Comparison of ENCODE assay signal across 15 cellular contexts in the genomic region with DNA sequence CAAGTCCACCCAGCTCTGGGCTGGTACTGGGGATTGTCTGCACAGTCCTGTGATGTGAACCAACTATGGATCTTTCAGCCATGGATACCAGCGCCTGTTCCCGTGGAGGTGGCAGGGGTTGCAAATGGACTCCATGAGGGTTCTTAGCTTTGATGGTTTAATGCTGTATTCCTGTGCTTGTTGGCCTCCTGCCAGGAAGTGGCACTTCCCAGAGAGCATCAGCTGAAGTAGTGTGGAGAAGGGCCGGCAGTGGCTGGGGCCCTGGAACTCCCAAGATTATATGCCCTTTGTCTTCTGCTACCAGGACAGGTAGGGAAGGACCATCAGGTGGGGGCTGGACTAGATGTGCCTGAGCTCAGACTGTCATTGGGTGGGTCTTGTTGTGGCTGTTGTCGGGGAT.
DNase-seq lines count a peak whose midpoint lies in the region; ATAC-seq and TF ChIP-seq lines count a peak whose summit lies in the region.
"Had no signal": no experiment of that assay in that cellular context is flagged by ENCODE, and none has a peak within 500 bp of the region (broad histone marks: within the 10 kb centered on the region; RNA-seq: fewer than 3 reads in every experiment).

No MANE protein-coding gene starts in this region.

- TF ChIP-seq CTCF in hepatocyte (IDR thresholded peaks at IDR 0.05; ENCODE audit: poor library complexity) (no peak), upper lobe of right lung (IDR thresholded peaks at IDR 0.05) (no peak)

- ATAC-seq in upper lobe of right lung (no peak), GM18861 (IDR thresholded peaks at IDR 0.05; ENCODE audit: unreplicated experiment) (no peak)
- ATAC-seq: GM23338 had no signal

- H2AFZ ChIP-seq in hepatocyte, result no peak overlapping the region
- H2AFZ ChIP-seq: GM23338 had no signal

- 95% methylated on average over 4 of the region's 4 CpGs for WGBS in hepatocyte (ENCODE audit: low lambda C conversion rate, missing lambda C conversion rate)

- intact Hi-C loops in upper lobe of right lung (cut with DNase I), result no loop called here

- H3K9me3 ChIP-seq in MG63 (no peaks in the 10 kb centered on the region), hepatocyte (ENCODE audit: low read depth) (no peaks in the 10 kb centered on the region), upper lobe of right lung (no peaks in the 10 kb centered on the region)

- H3K27me3 ChIP-seq in MG63 (no peaks in the 10 kb centered on the region; the same call in 1 of the 2 replicates), hepatocyte (no peaks in the 10 kb centered on the region), upper lobe of right lung (no peaks in the 10 kb centered on the region)
- H3K27me3 ChIP-seq: BLaER1 treated with 17β-estradiol and CSF1 and Interleukin-3, amounts not matched to agents 10 nM and 100 nM had no signal

- H3K4me1 ChIP-seq in hepatocyte (ENCODE audit: insufficient read depth) (no peaks in the 10 kb centered on the region), upper lobe of right lung (no peaks in the 10 kb centered on the region)
- H3K4me1 ChIP-seq: BLaER1 treated with 17β-estradiol and CSF1 and Interleukin-3, amounts not matched to agents 10 nM and 100 nM had no signal

- no peaks in the 10 kb centered on the region for H3K9me2 ChIP-seq in hepatocyte (replicated peaks; ENCODE audit: insufficient read depth)

- H3K4me2 ChIP-seq in hepatocyte, result no peak overlapping the region
- H3K4me2 ChIP-seq: BLaER1 treated with 17β-estradiol and CSF1 and Interleukin-3, amounts not matched to agents 10 nM and 100 nM; GM23338 had no signal

- no peaks in the 10 kb centered on the region for H4K20me1 ChIP-seq in hepatocyte (ENCODE audit: insufficient read depth, poor library complexity, severe bottlenecking)
- H4K20me1 ChIP-seq: BLaER1 treated with 17β-estradiol and CSF1 and Interleukin-3, amounts not matched to agents 10 nM and 100 nM had no signal

- no peak overlapping the region for H3K4me3 ChIP-seq in MG63
- H3K4me3 ChIP-seq in hepatocyte, result no peak overlapping the region
- H3K4me3 ChIP-seq in upper lobe of right lung, result no peak overlapping the region
- H3K4me3 ChIP-seq: BLaER1 treated with 17β-estradiol and CSF1 and Interleukin-3, amounts not matched to agents 10 nM and 100 nM; GM23338 had no signal

- H3K79me2 ChIP-seq in hepatocyte, result no peaks in the 10 kb centered on the region

- no peak overlapping the region for H3K27ac ChIP-seq in hepatocyte
- H3K27ac ChIP-seq in upper lobe of right lung, result no peak overlapping the region
- H3K27ac ChIP-seq: BLaER1 treated with 17β-estradiol and CSF1 and Interleukin-3, amounts not matched to agents 10 nM and 100 nM had no signal

- DNase-seq in DMS53 (lab: John Stamatoyannopoulos, UW) (peak; percentile 2), DMS53 treated with DMSO at 0.1 percent for 48 hours (lab: John Stamatoyannopoulos, UW; ENCODE audit: unreplicated experiment) (no peak), MG63 (peak; percentile 1), hepatocyte (ENCODE audit: low spot score) (peak; percentile 5), upper lobe of right lung (peak; percentile 40), NCI-H1694 treated with DMSO at 0.1 percent for 48 hours (lab: John Stamatoyannopoulos, UW) (no peak)
- DNase-seq: 8988T; AML-193; CD4-positive, CD25-positive, alpha-beta regulatory T cell; DND-41; H7; IMR-90 had no signal

- H3K36me3 ChIP-seq in MG63, result no peaks in the 10 kb centered on the region
- no peaks in the 10 kb centered on the region for H3K36me3 ChIP-seq in hepatocyte (replicated peaks; ENCODE audit: insufficient read depth, low read depth)
- H3K36me3 ChIP-seq in upper lobe of right lung, result no peaks in the 10 kb centered on the region
- H3K36me3 ChIP-seq: BLaER1 treated with 17β-estradiol and CSF1 and Interleukin-3, amounts not matched to agents 10 nM and 100 nM had no signal

Comparison
In these comparisons a context has a peak if more than half of its experiments do, and no peak if none do; other contexts are left out.
1. DNase-seq: peak in DMS53 (single experiment), MG63 (single experiment), hepatocyte (single experiment) and upper lobe of right lung (single experiment); none in DMS53 treated with DMSO at 0.1 percent for 48 hours (single experiment) and NCI-H1694 treated with DMSO at 0.1 percent for 48 hours (single experiment).